In the genomic region with DNA sequence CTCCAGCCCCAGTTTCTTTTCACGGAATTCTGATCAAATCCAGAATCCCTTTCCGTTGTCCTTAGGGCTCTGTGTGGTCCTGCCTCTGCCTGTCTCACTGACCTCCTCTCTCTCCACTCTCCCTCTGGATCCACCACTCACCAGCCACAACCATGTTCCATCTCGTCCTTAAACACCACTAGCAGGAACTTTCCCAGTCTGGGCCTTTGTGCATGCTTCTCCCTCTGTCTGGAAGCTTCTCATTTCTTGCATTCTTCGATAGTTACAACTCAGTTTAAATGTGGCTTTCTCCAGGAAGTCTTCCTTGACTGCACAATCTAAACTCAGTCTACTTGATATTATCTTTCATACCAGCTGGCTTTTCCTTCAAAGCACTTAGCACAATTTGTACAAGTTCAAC, we compare ENCODE assay signal across 16 cellular contexts.
"Had no signal": no experiment of that assay in that cellular context is flagged by ENCODE, and none has a peak within 500 bp of the region (broad histone marks: within the 10 kb centered on the region; RNA-seq: fewer than 3 reads in every experiment).

No MANE protein-coding gene starts in this region.

- H3K9me3 Mint-ChIP-seq: activated T-helper 17 cell treated with anti-CD3 and anti-CD28 coated beads, Interleukin-2, amount 50 U/mL, for 72 hours had no signal

- H3K9me3 ChIP-seq: pancreas, thyroid gland had no signal

- H3K4me1 ChIP-seq: pancreas, thyroid gland had no signal

- ATAC-seq: activated T-helper 17 cell treated with anti-CD3 and anti-CD28 coated beads, Interleukin-2, amount 50 U/mL, for 72 hours; gastroesophageal sphincter; pancreas; stimulated activated naive B cell treated with anti-CD40 and anti-IgM and Interleukin-4, amounts not matched to agents 10 μg/mL and 1 μg/mL and 100 μg/mL, for 72 hours had no signal

- H3K27me3 ChIP-seq: ascending aorta, cardiac muscle cell, pancreas, thyroid gland had no signal

- H3K4me3 ChIP-seq: ascending aorta, cardiac muscle cell, dorsolateral prefrontal cortex, gastroesophageal sphincter, pancreas, thyroid gland had no signal

- H3K4me3 Mint-ChIP-seq: activated T-helper 17 cell treated with anti-CD3 and anti-CD28 coated beads, Interleukin-2, amount 50 U/mL, for 72 hours; endodermal cell; stimulated activated naive B cell treated with anti-CD40 and anti-IgM and Interleukin-4, amounts not matched to agents 10 μg/mL and 1 μg/mL and 100 μg/mL, for 72 hours had no signal

- DNase-seq: activated CD4-positive, alpha-beta T cell treated with anti-CD3 and anti-CD28 coated beads for 1 hour; activated CD4-positive, alpha-beta T cell treated with anti-CD3 and anti-CD28 coated beads, Interleukin-2, amount 50 U/mL, for 4 hours; activated naive CD4-positive, alpha-beta T cell treated with Interleukin-2 at 50 U/mL for 16 hours; dorsolateral prefrontal cortex; endodermal cell; erythroblast; kidney glomerular epithelial cell; pancreas; stimulated activated CD4-positive, alpha-beta T cell treated with anti-CD3 and anti-CD28 coated beads, Interleukin-2, amount 100 ng/mL, for 48 hours; stimulated activated naive B cell treated with anti-CD40 and anti-IgM and Interleukin-4, amounts not matched to agents 10 μg/mL and 1 μg/mL and 100 μg/mL, for 72 hours; thyroid gland had no signal

- H3K36me3 ChIP-seq: ascending aorta, cardiac muscle cell, gastroesophageal sphincter, pancreas, thyroid gland had no signal

- H3K36me3 Mint-ChIP-seq: stimulated activated naive B cell treated with anti-CD40 and anti-IgM and Interleukin-4, amounts not matched to agents 10 μg/mL and 1 μg/mL and 100 μg/mL, for 72 hours had no signal

- H3K27ac Mint-ChIP-seq: activated T-helper 17 cell treated with anti-CD3 and anti-CD28 coated beads, Interleukin-2, amount 50 U/mL, for 72 hours; endodermal cell; stimulated activated naive B cell treated with anti-CD40 and anti-IgM and Interleukin-4, amounts not matched to agents 10 μg/mL and 1 μg/mL and 100 μg/mL, for 72 hours had no signal

- H3K27ac ChIP-seq: ascending aorta, cardiac muscle cell, dorsolateral prefrontal cortex, gastroesophageal sphincter, pancreas, thyroid gland, VCaP had no signal

- H3K4me1 Mint-ChIP-seq: activated T-helper 17 cell treated with anti-CD3 and anti-CD28 coated beads, Interleukin-2, amount 50 U/mL, for 72 hours; stimulated activated naive B cell treated with anti-CD40 and anti-IgM and Interleukin-4, amounts not matched to agents 10 μg/mL and 1 μg/mL and 100 μg/mL, for 72 hours had no signal
